ENCODE assay signal across 14 cellular contexts in the genomic region with DNA sequence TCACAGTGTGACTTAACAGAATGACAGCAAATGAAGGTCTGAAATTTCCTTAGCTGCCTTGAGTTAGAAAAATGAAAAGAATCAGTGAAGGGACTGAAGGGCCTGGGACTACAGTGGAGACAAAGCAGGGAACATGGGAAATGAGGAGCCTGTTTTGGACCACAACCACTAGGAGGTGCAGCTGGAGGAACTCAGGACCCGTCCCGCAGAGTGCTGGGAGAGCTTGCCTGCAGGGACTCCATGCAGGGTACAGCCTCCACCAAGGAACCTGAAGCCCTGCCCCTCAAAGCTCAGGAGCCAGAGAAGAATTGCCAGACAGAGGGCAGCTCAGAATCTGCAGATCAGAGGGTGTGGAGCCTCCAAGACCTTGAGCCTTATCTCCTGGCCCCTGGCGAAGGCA. TPM values are rescaled to one million over a fixed set of nuclear protein-coding genes. Genes with fewer than 3 reads are reported as not detected.
DNase-seq lines count a peak whose midpoint lies in the region; ATAC-seq, FAIRE-seq and TF ChIP-seq lines count a peak whose summit lies in the region.
"Had no signal": no experiment of that assay in that cellular context is flagged by ENCODE, and none has a peak within 500 bp of the region (broad histone marks: within the 10 kb centered on the region; RNA-seq: fewer than 3 reads in every experiment).

No MANE protein-coding gene starts in this region.

- peak; percentile 23 for FAIRE-seq in bronchial epithelial cell (lab: Jason Lieb, UNC)

- H3K4me3 Mint-ChIP-seq in nephron: no peak overlapping the region
- H3K4me3 Mint-ChIP-seq: memory B cell had no signal

- H3K27me3 ChIP-seq in BJ (ENCODE audit: control insufficient read depth, insufficient read depth, low read length) (no peaks in the 10 kb centered on the region), bronchial epithelial cell (ENCODE audit: control insufficient read depth, insufficient read depth, low read length) (no peaks in the 10 kb centered on the region)

- no peak overlapping the region for H3K27ac Mint-ChIP-seq in nephron
- H3K27ac Mint-ChIP-seq: memory B cell had no signal

- DNase-seq in BJ (ENCODE audit: low read depth): no peak
- peak; percentile 24 for DNase-seq in HT-29 (ENCODE audit: low spot score)
- no peak for DNase-seq in bronchial epithelial cell (ENCODE audit: low read depth)
- DNase-seq in epidermal melanocyte (ENCODE audit: insufficient read length, low spot score): no peak
- DNase-seq in activated CD4-positive, alpha-beta T cell treated with anti-CD3 and anti-CD28 coated beads for 1 hour: no peak
- DNase-seq: activated CD8-positive, alpha-beta memory T cell treated with anti-CD3 and anti-CD28 coated beads, Interleukin-2, amount 50 U/mL, for 48 hours; DMS153; effector CD8-positive, alpha-beta T cell; KG1; NCI-H2227 treated with DMSO at 0.1 percent for 48 hours; stomach had no signal

- CTCF ChIA-PET in BJ (lab: Yijun Ruan, JAX): interaction anchor here (1.1 to 1.5 kb wide), 2 partner anchors 8 to 12 kb away, joined by 3 to 4 read pairs; no protein-coding TSS in a partner anchor

- peaks cover 32% of the 10 kb centered on the region for H3K27me3 Mint-ChIP-seq in nephron (ENCODE audit: low read depth)

- no peaks in the 10 kb centered on the region for H3K36me3 Mint-ChIP-seq in nephron (ENCODE audit: low read depth)
- H3K36me3 Mint-ChIP-seq: memory B cell had no signal

- no peak for ATAC-seq in HG02885 (IDR thresholded peaks at IDR 0.05; ENCODE audit: poor library complexity, unreplicated experiment)

- TF ChIP-seq CTCF in BJ (IDR thresholded peaks at IDR 0.05; ENCODE audit: insufficient read depth, low read depth, low read length) (0 out of 2 replicates have a peak, but pooled peaks have one; percentile 12), bronchial epithelial cell (IDR thresholded peaks at IDR 0.05; ENCODE audit: insufficient read depth, low read length, severe bottlenecking) (peak; percentile 22), nephron (IDR thresholded peaks at IDR 0.05; ENCODE audit: unreplicated experiment in 3 of 3) (peak; percentile 12 to 25 (median 17))

- POLR2A ChIA-PET in BJ (lab: Charles Lee): no interaction called here

- H3K4me3 ChIP-seq in BJ (ENCODE audit: low read depth, low read length): no peak overlapping the region
- H3K4me3 ChIP-seq in bronchial epithelial cell (ENCODE audit: low read depth, low read length): no peak overlapping the region
- H3K4me3 ChIP-seq: stomach had no signal

- H3K4me1 Mint-ChIP-seq in nephron: peaks cover 13% of the 10 kb centered on the region
- H3K4me1 Mint-ChIP-seq: memory B cell had no signal

- no peaks in the 10 kb centered on the region for H3K36me3 ChIP-seq in BJ (ENCODE audit: control insufficient read depth, insufficient read depth, low read length)
- H3K36me3 ChIP-seq in bronchial epithelial cell (ENCODE audit: control insufficient read depth, insufficient read depth, low read length): no peaks in the 10 kb centered on the region
- H3K36me3 ChIP-seq: stomach had no signal

- H3K9me3 Mint-ChIP-seq in nephron: no peaks in the 10 kb centered on the region
- H3K9me3 Mint-ChIP-seq: memory B cell had no signal

RNA-seq across cellular contexts. Expression of gene LRFN2, which starts 50.7 kb away (rescaled TPM):
- polyA plus RNA-seq in BJ (2011; rRNA removed): not detected in 2 replicates
- not detected in 2 replicates for polyA minus RNA-seq in BJ (2011; rRNA and poly(A)+ RNA removed)
- not detected in 2 replicates for total RNA-seq in HT-29 (2014; rRNA removed; shearing (Covaris generic))
- not detected in 2 replicates for total RNA-seq in bronchial epithelial cell
- total RNA-seq: stomach had no signal
